ENCODE assay signal across 8 cellular contexts in the genomic region with DNA sequence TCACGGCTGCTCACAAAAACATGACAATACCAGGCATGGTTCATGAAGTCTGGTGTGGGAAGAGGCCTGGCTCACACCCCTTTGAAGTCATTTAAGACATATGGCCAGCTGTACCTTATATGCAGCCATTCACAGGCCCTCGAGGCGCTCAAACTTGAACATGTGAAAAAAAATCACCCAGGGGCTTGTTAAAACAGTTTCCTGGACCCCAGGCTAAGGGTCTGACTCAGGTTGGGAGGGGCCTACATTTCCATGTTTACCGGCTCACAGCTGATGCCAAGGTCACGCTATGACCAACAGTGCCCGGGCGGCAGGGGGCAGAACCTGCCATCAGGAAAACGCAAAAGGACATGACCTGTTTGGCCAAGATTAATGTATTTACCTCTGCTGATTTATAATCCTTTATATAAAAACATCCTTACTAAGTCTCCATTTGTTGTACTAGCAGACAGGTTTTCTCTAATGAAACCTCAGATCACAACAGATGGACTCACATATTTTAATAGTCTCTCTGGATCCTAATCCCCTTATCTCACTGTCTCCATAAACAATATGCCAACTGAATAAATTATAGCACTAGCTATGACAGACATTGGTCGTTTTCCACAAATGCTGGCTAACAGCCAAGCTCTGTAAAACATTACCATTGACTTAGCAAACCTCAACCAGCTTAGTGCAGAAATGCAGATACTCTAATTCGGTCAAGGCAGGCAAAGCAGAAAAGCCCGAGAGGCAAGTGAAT. TPM values are rescaled to one million over a fixed set of nuclear protein-coding genes. Genes with fewer than 3 reads are reported as not detected.
DNase-seq lines count a peak whose midpoint lies in the region; ATAC-seq, FAIRE-seq and TF ChIP-seq lines count a peak whose summit lies in the region.

No MANE protein-coding gene starts in this region.

- H3K27ac Mint-ChIP-seq in progenitor cell of endocrine pancreas: peak overlapping the region; percentile 84

- peaks cover 84% of the 10 kb centered on the region for H3K4me1 ChIP-seq in BLaER1
- H3K4me1 ChIP-seq in SJCRH30: peaks cover 58% of the 10 kb centered on the region

- H3K4me3 ChIP-seq in BLaER1 (no peak overlapping the region), SJCRH30 (no peak overlapping the region)

- TF ChIP-seq POLR2A in GM12892 (IDR thresholded peaks at IDR 0.05; ENCODE audit: low read depth, low read length): no peak

- FAIRE-seq in GM12892 (lab: Jason Lieb, UNC): no peak

- H3K27me3 ChIP-seq in BLaER1 (no peaks in the 10 kb centered on the region), SJCRH30 (no peaks in the 10 kb centered on the region)

- TF ChIP-seq CTCF in progenitor cell of endocrine pancreas (IDR thresholded peaks at IDR 0.05; ENCODE audit: unreplicated experiment): no peak

- H3K4me3 Mint-ChIP-seq in progenitor cell of endocrine pancreas (ENCODE audit: low read depth): no peak overlapping the region

- H3K9me3 Mint-ChIP-seq in progenitor cell of endocrine pancreas (ENCODE audit: low read depth): no peaks in the 10 kb centered on the region

- DNase-seq in LHCN-M2 (ENCODE audit: low read depth) (peak; percentile 44), SJCRH30 (peak; percentile 74 to 86), fibroblast of gingiva (ENCODE audit: low read depth) (peak; percentile 25), progenitor cell of endocrine pancreas (ENCODE audit: low spot score, unreplicated experiment) (no peak), GM12892 (ENCODE audit: insufficient read length) (no peak), medulla oblongata (ENCODE audit: extremely low spot score) (no peak)

- H3K36me3 Mint-ChIP-seq in progenitor cell of endocrine pancreas (ENCODE audit: insufficient read depth): peaks cover 4% of the 10 kb centered on the region

- no peak overlapping the region for H3K9ac ChIP-seq in BLaER1

- H3K4me2 ChIP-seq in BLaER1: peak overlapping the region; percentile 89

- H3K27ac ChIP-seq in BLaER1 (peak overlapping the region; percentile 39; the same call in 1 of the 2 replicates), SJCRH30 (peak overlapping the region; percentile 2; the same call in 1 of the 2 replicates)

- H3K27me3 Mint-ChIP-seq in progenitor cell of endocrine pancreas: no peaks in the 10 kb centered on the region

- ATAC-seq in GM18517 (IDR thresholded peaks at IDR 0.05; ENCODE audit: unreplicated experiment): no peak

- peaks cover 38% of the 10 kb centered on the region for H3K36me3 ChIP-seq in BLaER1
- no peaks in the 10 kb centered on the region for H3K36me3 ChIP-seq in SJCRH30

- peaks cover 6% of the 10 kb centered on the region; the same call in 1 of the 2 replicates for H3K9me3 ChIP-seq in BLaER1
- no peaks in the 10 kb centered on the region for H3K9me3 ChIP-seq in SJCRH30 (replicated peaks)

- H3K4me1 Mint-ChIP-seq in progenitor cell of endocrine pancreas (ENCODE audit: low read depth): peaks cover 66% of the 10 kb centered on the region

- peaks cover 96% of the 10 kb centered on the region for H4K20me1 ChIP-seq in BLaER1

RNA-seq across cellular contexts. Expression of a gene that starts 19.9 kb away (rescaled TPM):
- 84.7 and 93.2 TPM in 2 replicates for total RNA-seq in LHCN-M2 (2014; rRNA removed)
- polyA plus RNA-seq in LHCN-M2 (2012): 163 TPM
- 41.9 and 44.6 TPM in 2 replicates for total RNA-seq in SJCRH30 (2014; rRNA removed; shearing (Covaris generic))
- total RNA-seq in progenitor cell of endocrine pancreas: 258 and 274 TPM in 2 replicates
- 137 TPM for polyA plus RNA-seq in GM12892 (2012; ENCODE audit: missing spikeins)

Comparison
In these comparisons a context has a peak if more than half of its experiments do, and no peak if none do; other contexts are left out.
1. DNase-seq: peak in LHCN-M2 (single experiment), SJCRH30 (2 of 2) and fibroblast of gingiva (single experiment); none in progenitor cell of endocrine pancreas (single experiment), GM12892 (single experiment) and medulla oblongata (single experiment).